ENCODE assay signal across 22 cellular contexts in the genomic region with DNA sequence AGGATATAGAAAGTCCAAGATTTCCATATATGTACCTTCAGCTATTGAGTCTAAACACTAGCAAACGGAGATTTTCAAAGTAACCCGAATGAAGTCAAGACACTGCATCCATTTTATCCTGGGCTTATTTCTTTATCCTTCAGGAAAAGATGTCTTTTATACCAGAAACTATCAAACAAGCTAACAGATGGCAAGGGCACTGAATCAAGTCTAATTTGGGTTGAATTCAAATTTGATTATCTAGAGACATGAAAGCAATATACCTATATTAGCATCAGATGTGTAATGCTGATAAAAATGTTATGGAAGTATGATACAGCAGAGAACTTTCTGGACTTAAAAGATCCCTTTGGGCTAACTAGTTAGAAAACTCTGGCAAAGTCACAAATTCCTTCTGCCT.
DNase-seq lines count a peak whose midpoint lies in the region; ATAC-seq, FAIRE-seq and TF ChIP-seq lines count a peak whose summit lies in the region.
"Had no signal": no experiment of that assay in that cellular context is flagged by ENCODE, and none has a peak within 500 bp of the region (broad histone marks: within the 10 kb centered on the region; RNA-seq: fewer than 3 reads in every experiment).

No MANE protein-coding gene starts in this region.

- H3K27me3 ChIP-seq in endothelial cell of umbilical vein (ENCODE audit: control insufficient read depth in 2 of 2, insufficient read depth in 2 of 2, low read length in 2 of 2), result no peaks in the 10 kb centered on the region
- H3K27me3 ChIP-seq: BLaER1 had no signal

- DNase-seq in NCI-H1694 treated with DMSO at 0.1 percent for 48 hours (lab: John Stamatoyannopoulos, UW) (peak; percentile 15), NCI-H1694 (lab: John Stamatoyannopoulos, UW) (no peak), endothelial cell of umbilical vein (ENCODE audit: low read depth, low spot score) (no peak), hepatic stellate cell (ENCODE audit: low spot score) (no peak)
- DNase-seq in activated naive CD4-positive, alpha-beta T cell treated with anti-CD3 and anti-CD28 coated beads, Interleukin-2, amount 50 U/mL, for 72 hours (ENCODE audit: low spot score in 2 of 2), result no peak
- DNase-seq: Caco-2; CD4-positive, CD25-positive, alpha-beta regulatory T cell; CD8-positive, alpha-beta T cell; DMS153; DND-41; GDM1; GM23248; H7; HCEC 1CT had no signal

- H3K79me2 ChIP-seq in endothelial cell of umbilical vein (ENCODE audit: control insufficient read depth, insufficient read depth, low read length), result no peaks in the 10 kb centered on the region

- H3K4me2 ChIP-seq in endothelial cell of umbilical vein (ENCODE audit: insufficient read depth, low read length), result peak overlapping the region; percentile 17
- H3K4me2 ChIP-seq: BLaER1 had no signal

- dilution Hi-C loops in endothelial cell of umbilical vein (cut with MboI; ENCODE audit: extremely low pct_ligation_motif_present, low sequenced_read_pairs), result no loop called here

- H3K27me3 Mint-ChIP-seq in activated naive CD4-positive, alpha-beta T cell treated with anti-CD3 and anti-CD28 coated beads, Interleukin-2, amount 50 U/mL, for 24 hours, result no peaks in the 10 kb centered on the region
- H3K27me3 Mint-ChIP-seq: B cell; CD4-positive, CD25-positive, alpha-beta regulatory T cell had no signal

- H3K27ac Mint-ChIP-seq in activated naive CD4-positive, alpha-beta T cell treated with anti-CD3 and anti-CD28 coated beads, Interleukin-2, amount 50 U/mL, for 24 hours, result peak overlapping the region; percentile 12
- H3K27ac Mint-ChIP-seq in activated naive CD4-positive, alpha-beta T cell treated with anti-CD3 and anti-CD28 coated beads, Interleukin-2, amount 50 U/mL, for 72 hours, result no peak overlapping the region
- H3K27ac Mint-ChIP-seq: B cell; CD4-positive, CD25-positive, alpha-beta regulatory T cell; CD8-positive, alpha-beta T cell had no signal

- no peaks in the 10 kb centered on the region for H4K20me1 ChIP-seq in endothelial cell of umbilical vein (replicated peaks; ENCODE audit: control insufficient read depth, extremely low read depth, insufficient read depth, low read length)
- H4K20me1 ChIP-seq: BLaER1 had no signal

- peaks cover 4% of the 10 kb centered on the region for H3K9me3 Mint-ChIP-seq in activated naive CD4-positive, alpha-beta T cell treated with anti-CD3 and anti-CD28 coated beads, Interleukin-2, amount 50 U/mL, for 24 hours
- H3K9me3 Mint-ChIP-seq in activated naive CD4-positive, alpha-beta T cell treated with anti-CD3 and anti-CD28 coated beads, Interleukin-2, amount 50 U/mL, for 72 hours, result peaks cover 4 to 9% of the 10 kb centered on the region in 2 donors
- H3K9me3 Mint-ChIP-seq: CD8-positive, alpha-beta T cell had no signal

- BruUV-seq in endothelial cell of umbilical vein (replicated peaks; lab: Mats Ljungman, UMichigan), result TSS peak; percentile 26

- POLR2A ChIA-PET in endothelial cell of umbilical vein (lab: Charles Lee), result no interaction called here

- H3K4me3 ChIP-seq in endothelial cell of umbilical vein (replicated peaks in 1 of 3; ENCODE audit: insufficient read depth in 1 of 3, low read depth in 1 of 3, low read length in 3 of 3), result no peak overlapping the region
- H3K4me3 ChIP-seq: BLaER1, GM12878, GM23248 had no signal

- no peak overlapping the region for H2AFZ ChIP-seq in endothelial cell of umbilical vein (ENCODE audit: low read depth, low read length)
- H2AFZ ChIP-seq: GM23248 had no signal

- TF ChIP-seq CTCF in endothelial cell of umbilical vein (IDR thresholded peaks at IDR 0.05; ENCODE audit: extremely low read depth in 1 of 2, insufficient read depth in 1 of 2, low read depth in 1 of 2, low read length in 2 of 2), result no peak

- H3K9me3 ChIP-seq in endothelial cell of umbilical vein (replicated peaks; ENCODE audit: control insufficient read depth, insufficient read depth, low read length), result no peaks in the 10 kb centered on the region
- H3K9me3 ChIP-seq: BLaER1 had no signal

- H3K36me3 ChIP-seq in endothelial cell of umbilical vein (ENCODE audit: control insufficient read depth in 2 of 2, extremely low read depth in 1 of 2, insufficient read depth in 2 of 2, low read length in 2 of 2), result peaks cover 0 to 2% of the 10 kb centered on the region in 2 experiments
- H3K36me3 ChIP-seq: BLaER1 had no signal

- intact Hi-C loops in endothelial cell of umbilical vein (cut with micrococcal nuclease), result loop anchor here (1.0 kb wide), 1 partner anchor 15 kb away; no protein-coding TSS in a partner anchor

- peaks cover 16% of the 10 kb centered on the region for H3K4me1 ChIP-seq in endothelial cell of umbilical vein (ENCODE audit: control insufficient read depth, extremely low read depth, insufficient read depth, low read length)
- H3K4me1 ChIP-seq: BLaER1, Caco-2 had no signal

- H3K27ac ChIP-seq in endothelial cell of umbilical vein (ENCODE audit: insufficient read depth, low read depth, low read length), result peak overlapping the region; percentile 1
- H3K27ac ChIP-seq: 22Rv1, BLaER1, C4-2B, GM23248 had no signal

- CTCF ChIA-PET in endothelial cell of umbilical vein (lab: Charles Lee), result no interaction called here

- no peak overlapping the region for H3K9ac ChIP-seq in endothelial cell of umbilical vein (replicated peaks; ENCODE audit: extremely low read depth, insufficient read depth, low read length)
- H3K9ac ChIP-seq: BLaER1, GM23248 had no signal

- no peaks in the 10 kb centered on the region for H3K9me1 ChIP-seq in endothelial cell of umbilical vein (replicated peaks; ENCODE audit: control insufficient read depth, extremely low read depth, insufficient read depth, low read length)

- FAIRE-seq in endothelial cell of umbilical vein (lab: Jason Lieb, UNC), result no peak
- FAIRE-seq: GM12878, GM19239, H1 had no signal

- no peak for ATAC-seq in activated naive CD4-positive, alpha-beta T cell treated with anti-CD3 and anti-CD28 coated beads, Interleukin-2, amount 50 U/mL, for 72 hours
- ATAC-seq: CD8-positive, alpha-beta T cell; GM12878 had no signal

- no peak for TF ChIP-seq POLR2A in endothelial cell of umbilical vein (IDR thresholded peaks at IDR 0.05; ENCODE audit: low read depth, low read length)

- H3K4me1 Mint-ChIP-seq in activated naive CD4-positive, alpha-beta T cell treated with anti-CD3 and anti-CD28 coated beads, Interleukin-2, amount 50 U/mL, for 24 hours, result peaks cover 17% of the 10 kb centered on the region
- H3K4me1 Mint-ChIP-seq: B cell; CD4-positive, CD25-positive, alpha-beta regulatory T cell had no signal

- no peak overlapping the region for H3K4me3 Mint-ChIP-seq in activated naive CD4-positive, alpha-beta T cell treated with anti-CD3 and anti-CD28 coated beads, Interleukin-2, amount 50 U/mL, for 24 hours
- H3K4me3 Mint-ChIP-seq: B cell; CD4-positive, CD25-positive, alpha-beta regulatory T cell; CD8-positive, alpha-beta T cell had no signal

- H3K36me3 Mint-ChIP-seq in activated naive CD4-positive, alpha-beta T cell treated with anti-CD3 and anti-CD28 coated beads, Interleukin-2, amount 50 U/mL, for 24 hours, result peaks cover 6% of the 10 kb centered on the region
- H3K36me3 Mint-ChIP-seq in activated naive CD4-positive, alpha-beta T cell treated with anti-CD3 and anti-CD28 coated beads, Interleukin-2, amount 50 U/mL, for 72 hours, result peaks cover 0 to 5% of the 10 kb centered on the region in 2 donors
- H3K36me3 Mint-ChIP-seq: CD4-positive, CD25-positive, alpha-beta regulatory T cell had no signal

TF ChIP-seq in endothelial cell of umbilical vein, 7 proteins besides CTCF, POLR2A, EP300 and RAD21:
- TF ChIP-seq GATA2 (IDR thresholded peaks at IDR 0.05; ENCODE audit: insufficient read depth, insufficient read length, low read depth, low read length), result no peak
- no peak for TF ChIP-seq FOS (IDR thresholded peaks at IDR 0.05; ENCODE audit: borderline replicate concordance, insufficient read depth, low read length)
- no peak for TF ChIP-seq POLR2AphosphoS5 (IDR thresholded peaks at IDR 0.05; ENCODE audit: insufficient read depth, low read depth, low read length)
- TF ChIP-seq JUN (IDR thresholded peaks at IDR 0.05; ENCODE audit: borderline replicate concordance, insufficient read depth, insufficient read length, low read depth), result no peak
- TF ChIP-seq EZH2 (IDR thresholded peaks at IDR 0.05; ENCODE audit: borderline replicate concordance, low read depth, low read length, severe bottlenecking), result no peak
- TF ChIP-seq, protein P1, sequence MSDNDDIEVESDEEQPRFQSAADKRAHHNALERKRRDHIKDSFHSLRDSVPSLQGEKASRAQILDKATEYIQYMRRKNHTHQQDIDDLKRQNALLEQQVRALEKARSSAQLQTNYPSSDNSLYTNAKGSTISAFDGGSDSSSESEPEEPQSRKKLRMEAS (IDR thresholded peaks at IDR 0.05; ENCODE audit: insufficient read depth, insufficient read length), result no peak
- TF ChIP-seq MYC (IDR thresholded peaks at IDR 0.05; ENCODE audit: low read depth, low read length), result no peak
